In the genomic region with DNA sequence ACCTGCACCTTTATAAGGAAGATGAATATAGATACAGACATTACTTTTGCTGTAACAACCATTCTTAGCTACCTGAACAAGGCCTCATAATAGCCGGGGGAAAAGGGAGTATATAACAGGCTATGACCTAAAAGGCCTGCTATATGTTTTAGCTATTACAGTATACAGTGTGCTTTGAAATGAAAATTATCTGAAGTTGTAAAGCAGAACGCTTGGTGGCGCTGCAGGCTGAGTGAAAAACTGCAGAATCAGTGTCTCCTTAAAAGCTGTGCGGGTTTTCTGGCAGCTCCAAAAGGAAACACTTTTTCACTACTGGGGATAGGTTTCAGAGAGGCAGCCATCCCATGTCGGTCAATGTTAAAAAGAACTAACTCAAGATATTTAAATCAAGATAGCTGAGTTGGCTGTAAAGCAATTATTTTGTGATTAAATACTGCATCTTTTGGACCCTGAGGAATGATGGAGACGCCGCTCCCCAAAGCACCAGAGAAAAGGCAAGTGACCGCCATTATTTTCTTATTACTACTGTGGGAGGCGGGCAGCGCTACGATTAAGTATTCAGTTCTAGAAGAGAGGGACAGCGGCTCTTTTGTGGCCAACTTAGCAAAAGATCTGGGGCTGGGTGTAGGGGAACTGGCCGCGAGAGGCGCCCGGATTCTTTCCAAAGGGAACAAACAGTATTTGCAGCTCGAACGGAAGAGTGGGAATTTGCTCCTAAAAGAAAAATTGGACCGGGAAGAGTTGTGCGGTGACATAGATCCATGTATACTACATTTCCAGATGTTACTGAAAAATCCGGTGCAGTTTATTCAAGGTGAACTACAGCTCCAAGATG, we compare ENCODE assay signal across 14 cellular contexts. TPM values are rescaled to one million over a fixed set of nuclear protein-coding genes. Genes with fewer than 3 reads are reported as not detected.
A peak's percentile ranks its signal among the peaks of the same experiment; 100 is the strongest.
DNase-seq lines count a peak whose midpoint lies in the region; FAIRE-seq and TF ChIP-seq lines count a peak whose summit lies in the region.
"Had no signal": no experiment of that assay in that cellular context is flagged by ENCODE, and none has a peak within 500 bp of the region (broad histone marks: within the 10 kb centered on the region; RNA-seq: fewer than 3 reads in every experiment).

No MANE protein-coding gene starts in this region.

- H2BK5ac ChIP-seq in H1 (ENCODE audit: low read depth, low read length) = no peak overlapping the region

- POLR2A ChIA-PET in H1 (lab: Charles Lee; ENCODE audit: partially characterized antibody) = interaction anchor here (0.6 to 1.7 kb wide), 6 partner anchors 11 to 61 kb away, joined by 3 to 5 read pairs (median 4); partner anchors contain the start of genes PCDHB2 and PCDHB5

- H3K23ac ChIP-seq in H1 (ENCODE audit: insufficient read length) = no peak overlapping the region

- no peak overlapping the region for H3K4ac ChIP-seq in H1 (replicated peaks; ENCODE audit: insufficient read length, low read depth, low read length)

- H3K9ac ChIP-seq in H1 (replicated peaks in 1 of 4; ENCODE audit: extremely low read depth in 1 of 4, low read depth in 3 of 4, low read length in 3 of 4) = no peak overlapping the region

- H4K5ac ChIP-seq in H1 (ENCODE audit: insufficient read length, low read depth, low read length) = no peak overlapping the region

- no peak overlapping the region for H2BK20ac ChIP-seq in H1 (ENCODE audit: low read length)

- H2AFZ ChIP-seq in H1 (ENCODE audit: low read length) = peak overlapping the region; percentile 18; the same call in 1 of the 2 replicates

- CTCF ChIA-PET in H1 (lab: Charles Lee; ENCODE audit: partially characterized antibody) = interaction anchor here (0.6 to 5.2 kb wide), 53 partner anchors 8 to 1200 kb away, joined by 3 to 48 read pairs (median 4); partner anchors contain the start of genes PCDHA11, PCDHA12, PCDHB10 and PCDHB11

- no peaks in the 10 kb centered on the region for H3K79me1 ChIP-seq in H1 (ENCODE audit: low read depth, low read length)

- TF ChIP-seq CTCF in D721Med (IDR thresholded peaks at IDR 0.05; ENCODE audit: insufficient read depth, missing control alignments) (peak; percentile 12), H1 (IDR thresholded peaks at IDR 0.05; ENCODE audit: control extremely low read depth in 1 of 3, insufficient read depth in 1 of 3, low read depth in 1 of 3, low read length in 3 of 3) (peak in 2 of 3 experiments; percentile 70 to 72; a peak in 3 of 4 replicates)

- TF ChIP-seq EP300 in H1 (IDR thresholded peaks at IDR 0.05; ENCODE audit: borderline replicate concordance in 1 of 2, low read depth in 2 of 2, low read length in 2 of 2) = no peak

- no peak overlapping the region for H4K8ac ChIP-seq in H1 (ENCODE audit: extremely low read depth, insufficient read depth, low read length)

- H3K14ac ChIP-seq in H1 (ENCODE audit: insufficient read length) = no peak overlapping the region

- FAIRE-seq in D721Med (lab: Jason Lieb, UNC) (peak; percentile 78), H1 (lab: Jason Lieb, UNC) (peak; percentile 76)
- FAIRE-seq: GM12892 had no signal

- no peak overlapping the region for H2BK15ac ChIP-seq in H1 (ENCODE audit: low read length)

- no peak overlapping the region for H3K4me3 ChIP-seq in H1 (ENCODE audit: extremely low read depth in 1 of 4, insufficient read depth in 2 of 4, low read depth in 3 of 4, low read length in 4 of 4)
- H3K4me3 ChIP-seq: lower lobe of right lung, psoas muscle, thoracic aorta had no signal

- H3K18ac ChIP-seq in H1 (ENCODE audit: extremely low read depth, low read length) = no peak overlapping the region

- H2AK5ac ChIP-seq in H1 (ENCODE audit: low read depth, low read length) = no peak overlapping the region

- H3K27ac ChIP-seq in H1 (ENCODE audit: low read depth, low read length) = no peak overlapping the region
- H3K27ac ChIP-seq: dorsolateral prefrontal cortex, lower lobe of right lung, psoas muscle, thoracic aorta had no signal

- peaks cover 0 to 15% of the 10 kb centered on the region in 2 experiments; a peak in 2 of 4 replicates for H3K9me3 ChIP-seq in H1 (ENCODE audit: insufficient read depth in 2 of 2, low read depth in 1 of 2, low read length in 1 of 2)

- H3K23me2 ChIP-seq in H1 (ENCODE audit: low read depth, low read length) = no peaks in the 10 kb centered on the region

- H4K91ac ChIP-seq in H1 (replicated peaks; ENCODE audit: insufficient read length, low read length) = no peak overlapping the region

- DNase-seq in D721Med (ENCODE audit: insufficient read length, low spot score) = no peak
- peak; percentile 43 for DNase-seq in NAMALWA (ENCODE audit: low spot score)
- peak in 1 of 2 experiments; percentile 67 for DNase-seq in H1 (ENCODE audit: low read depth in 1 of 2, low spot score in 2 of 2)
- DNase-seq in AG08396 (ENCODE audit: low spot score) = no peak
- no peak for DNase-seq in activated T-cell treated with anti-CD3 and anti-CD28 coated beads for 4 hours
- DNase-seq in NCI-H774 (lab: John Stamatoyannopoulos, UW) = no peak
- DNase-seq: Caco-2, dorsolateral prefrontal cortex, lower lobe of right lung, NCI-H2171, psoas muscle, T-helper 1 cell had no signal

- no peak for TF ChIP-seq POLR2A in H1 (IDR thresholded peaks at IDR 0.05; ENCODE audit: control extremely low read depth in 1 of 2, low read depth in 2 of 2, low read length in 2 of 2)

- H2BK120ac ChIP-seq in H1 (replicated peaks; ENCODE audit: low read depth, low read length) = no peak overlapping the region

- no peaks in the 10 kb centered on the region for H3K4me1 ChIP-seq in H1 (replicated peaks in 1 of 4; ENCODE audit: control insufficient read depth in 3 of 4, insufficient read depth in 4 of 4, low read length in 3 of 4)
- H3K4me1 ChIP-seq: Caco-2, lower lobe of right lung, psoas muscle had no signal

- no peaks in the 10 kb centered on the region for H3K27me3 ChIP-seq in H1 (replicated peaks in 1 of 4; ENCODE audit: control insufficient read depth in 3 of 4, extremely low read depth in 1 of 4, insufficient read depth in 3 of 4, low read length in 3 of 4)

- WGBS in H1 (ENCODE audit: extremely low coverage in 1 of 2, insufficient coverage in 1 of 2, insufficient read length in 1 of 2, insufficient replicate concordance in 2 of 2, low coverage in 1 of 2, low lambda C conversion rate in 2 of 2, missing lambda C conversion rate in 1 of 2), 2 experiments = 79% methylated on average over 21 of the region's 21 CpGs; no CpG with 5 or more reads in 1 of the 2 experiments

- H3K79me2 ChIP-seq in H1 (ENCODE audit: control insufficient read depth in 1 of 2, insufficient read depth in 2 of 2, low read length in 2 of 2) = no peaks in the 10 kb centered on the region

- no peak overlapping the region for H2BK12ac ChIP-seq in H1 (ENCODE audit: low read depth, low read length)

- H3K36me3 ChIP-seq in H1 (ENCODE audit: control insufficient read depth in 2 of 4, insufficient read depth in 4 of 4, low read length in 3 of 4) = no peaks in the 10 kb centered on the region
- H3K36me3 ChIP-seq: lower lobe of right lung, thoracic aorta had no signal

- no peaks in the 10 kb centered on the region for H4K20me1 ChIP-seq in H1 (replicated peaks in 1 of 2; ENCODE audit: control insufficient read depth in 1 of 2, insufficient read depth in 2 of 2, low read length in 2 of 2)

- peak; percentile 58 to 69 for TF ChIP-seq RAD21 in H1 (IDR thresholded peaks at IDR 0.05 in 1 of 2, conservative IDR thresholded peaks at IDR 0.05 in 1 of 2; ENCODE audit: low read depth in 2 of 2, low read length in 2 of 2)

- H3K4me2 ChIP-seq in H1 (ENCODE audit: insufficient read depth in 1 of 2, low read depth in 2 of 2, low read length in 2 of 2) = peak overlapping the region in 1 of 2 experiments; percentile 56; a peak in 1 of 4 replicates

- no peak overlapping the region for H3K56ac ChIP-seq in H1 (replicated peaks; ENCODE audit: insufficient read length, low read depth, low read length)

RNA-seq across cellular contexts. Expression of gene PCDHB6, which starts 5.9 kb away (rescaled TPM):
- 0.17 and 0.28 TPM in 2 replicates for total RNA-seq in H1 (2021; fragmentation: NEBNext Ultra II Directional; extraction: Animal tissue kit (Norgen Biotek cat#: 25700))
- 0.29 and 0.39 TPM in 2 replicates for polyA plus RNA-seq in H1 (2011; rRNA removed)
- 0.32 TPM for polyA plus RNA-seq in H1 (2011; cell fraction: cytosol; rRNA removed)
- 2.8 TPM for polyA plus RNA-seq in H1 (2011; cell fraction: nucleus; rRNA removed)
- 0.12 to 0.23 TPM (median 0.18 TPM) in 4 replicates for polyA plus RNA-seq in H1 (2012, experiment 1 of 2)
- not detected for polyA plus RNA-seq in H1 (2012, experiment 2 of 2)
- 0.16 TPM for polyA plus RNA-seq in H1 (2013, experiment 1 of 2)
- polyA plus RNA-seq in H1 (2013, experiment 2 of 2) = 0.07 TPM
- 0.34 and 0.73 TPM in 2 replicates for polyA minus RNA-seq in H1 (2011; rRNA and poly(A)+ RNA removed)
- polyA minus RNA-seq in H1 (2011; cell fraction: cytosol; rRNA and poly(A)+ RNA removed) = not detected
- 2.2 TPM for polyA minus RNA-seq in H1 (2011; cell fraction: nucleus; rRNA and poly(A)+ RNA removed)
- total RNA-seq: Caco-2 had no signal

RNA-seq across cellular contexts. Expression of gene PCDHB7, which starts 16.7 kb away (rescaled TPM):
- total RNA-seq in H1 (2021; fragmentation: NEBNext Ultra II Directional; extraction: Animal tissue kit (Norgen Biotek cat#: 25700)) = 0.19 and 0.25 TPM in 2 replicates
- 0.17 and 0.24 TPM in 2 replicates for polyA plus RNA-seq in H1 (2011; rRNA removed)
- 0.21 TPM for polyA plus RNA-seq in H1 (2011; cell fraction: cytosol; rRNA removed)
- polyA plus RNA-seq in H1 (2011; cell fraction: nucleus; rRNA removed) = 0.83 TPM
- 0.11 to 0.15 TPM (median 0.13 TPM) in 4 replicates for polyA plus RNA-seq in H1 (2012, experiment 1 of 2)
- 0.08 TPM for polyA plus RNA-seq in H1 (2012, experiment 2 of 2)
- 0.36 TPM for polyA plus RNA-seq in H1 (2013, experiment 1 of 2)
- 0.37 TPM for polyA plus RNA-seq in H1 (2013, experiment 2 of 2)
- 0.15 and 0.22 TPM in 2 replicates for polyA minus RNA-seq in H1 (2011; rRNA and poly(A)+ RNA removed)
- polyA minus RNA-seq in H1 (2011; cell fraction: cytosol; rRNA and poly(A)+ RNA removed) = 0.37 TPM
- 1.2 TPM for polyA minus RNA-seq in H1 (2011; cell fraction: nucleus; rRNA and poly(A)+ RNA removed)
- total RNA-seq: Caco-2 had no signal

RNA-seq across cellular contexts. Expression of gene PCDHB5, which starts 20.8 kb away (rescaled TPM):
- total RNA-seq in H1 (2021; fragmentation: NEBNext Ultra II Directional; extraction: Animal tissue kit (Norgen Biotek cat#: 25700)) = 2.4 and 2.8 TPM in 2 replicates
- polyA plus RNA-seq in H1 (2011; rRNA removed) = 8.2 and 12.5 TPM in 2 replicates
- 12.9 TPM for polyA plus RNA-seq in H1 (2011; cell fraction: cytosol; rRNA removed)
- polyA plus RNA-seq in H1 (2011; cell fraction: nucleus; rRNA removed) = 24.4 TPM
- polyA plus RNA-seq in H1 (2012, experiment 1 of 2) = 7.2 to 8.9 TPM (median 7.9 TPM) in 4 replicates
- polyA plus RNA-seq in H1 (2012, experiment 2 of 2) = 7.3 TPM
- 10.3 TPM for polyA plus RNA-seq in H1 (2013, experiment 1 of 2)
- 8.7 TPM for polyA plus RNA-seq in H1 (2013, experiment 2 of 2)
- polyA minus RNA-seq in H1 (2011; rRNA and poly(A)+ RNA removed) = 6.1 and 6.8 TPM in 2 replicates
- 9.2 TPM for polyA minus RNA-seq in H1 (2011; cell fraction: cytosol; rRNA and poly(A)+ RNA removed)
- 25.2 TPM for polyA minus RNA-seq in H1 (2011; cell fraction: nucleus; rRNA and poly(A)+ RNA removed)
- total RNA-seq: Caco-2 had no signal

RNA-seq across cellular contexts. Expression of gene PCDHB8, which starts 21.8 kb away (rescaled TPM):
- total RNA-seq in H1 (2021; fragmentation: NEBNext Ultra II Directional; extraction: Animal tissue kit (Norgen Biotek cat#: 25700)) = 0.92 and 1.1 TPM in 2 replicates
- 0.24 and 0.30 TPM in 2 replicates for polyA plus RNA-seq in H1 (2011; rRNA removed)
- 0.23 TPM for polyA plus RNA-seq in H1 (2011; cell fraction: cytosol; rRNA removed)
- polyA plus RNA-seq in H1 (2011; cell fraction: nucleus; rRNA removed) = 0.36 TPM
- 0.14 to 0.52 TPM (median 0.25 TPM) in 4 replicates for polyA plus RNA-seq in H1 (2012, experiment 1 of 2)
- 0.08 TPM for polyA plus RNA-seq in H1 (2012, experiment 2 of 2)
- 0.71 TPM for polyA plus RNA-seq in H1 (2013, experiment 1 of 2)
- polyA plus RNA-seq in H1 (2013, experiment 2 of 2) = 0.63 TPM
- 0.16 and 0.78 TPM in 2 replicates for polyA minus RNA-seq in H1 (2011; rRNA and poly(A)+ RNA removed)
- polyA minus RNA-seq in H1 (2011; cell fraction: cytosol; rRNA and poly(A)+ RNA removed) = not detected
- 1.6 TPM for polyA minus RNA-seq in H1 (2011; cell fraction: nucleus; rRNA and poly(A)+ RNA removed)
- total RNA-seq: Caco-2 had no signal

RNA-seq across cellular contexts. Expression of gene PCDHB16, which starts 26.4 kb away (rescaled TPM):
- total RNA-seq in H1 (2021; fragmentation: NEBNext Ultra II Directional; extraction: Animal tissue kit (Norgen Biotek cat#: 25700)) = 5.2 and 5.9 TPM in 2 replicates
- 1.7 and 2.2 TPM in 2 replicates for polyA plus RNA-seq in H1 (2011; rRNA removed)
- polyA plus RNA-seq in H1 (2011; cell fraction: cytosol; rRNA removed) = 2.4 TPM
- polyA plus RNA-seq in H1 (2011; cell fraction: nucleus; rRNA removed) = 2.9 TPM
- 1.7 to 2.2 TPM (median 1.9 TPM) in 4 replicates for polyA plus RNA-seq in H1 (2012, experiment 1 of 2)
- polyA plus RNA-seq in H1 (2012, experiment 2 of 2) = 0.35 TPM
- polyA plus RNA-seq in H1 (2013, experiment 1 of 2) = 8.4 TPM
- 7.5 TPM for polyA plus RNA-seq in H1 (2013, experiment 2 of 2)
- 2.0 and 2.9 TPM in 2 replicates for polyA minus RNA-seq in H1 (2011; rRNA and poly(A)+ RNA removed)
- polyA minus RNA-seq in H1 (2011; cell fraction: cytosol; rRNA and poly(A)+ RNA removed) = 2.5 TPM
- polyA minus RNA-seq in H1 (2011; cell fraction: nucleus; rRNA and poly(A)+ RNA removed) = 4.4 TPM
- total RNA-seq: Caco-2 had no signal
